Comparison of ENCODE assay signal across 8 cellular contexts in the genomic region with DNA sequence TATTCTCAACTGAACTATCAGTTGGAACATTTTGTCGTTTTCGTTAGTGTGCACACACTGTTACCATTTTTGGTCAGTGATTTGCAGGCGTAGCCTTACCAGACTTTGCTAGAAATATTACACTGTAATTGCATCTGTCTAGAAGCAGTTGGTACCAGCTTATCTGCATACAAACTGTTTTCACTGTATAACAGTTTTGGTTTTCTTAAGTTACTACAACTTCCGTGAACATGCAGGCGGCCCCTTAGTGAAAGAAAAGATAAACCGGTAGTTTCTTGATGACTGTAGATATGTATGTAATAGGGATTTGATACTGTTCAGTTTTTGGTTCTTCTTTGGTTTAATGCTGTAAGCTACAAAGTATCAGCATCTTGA. TPM values are rescaled to one million over a fixed set of nuclear protein-coding genes. Genes with fewer than 3 reads are reported as not detected.
DNase-seq lines count a peak whose midpoint lies in the region; ATAC-seq, FAIRE-seq and TF ChIP-seq lines count a peak whose summit lies in the region.

No MANE protein-coding gene starts in this region.

- peaks cover 11 to 33% (median 27%) of the 10 kb centered on the region in 4 donors for H3K4me1 ChIP-seq in liver (ENCODE audit: control insufficient read depth in 4 of 4, insufficient read depth in 4 of 4, low read length in 3 of 4)
- H3K4me1 ChIP-seq in urinary bladder (ENCODE audit: insufficient read depth) = peaks cover 1% of the 10 kb centered on the region

- FAIRE-seq in H54 (lab: Jason Lieb, UNC) = no peak

- H3K36me3 ChIP-seq in liver (ENCODE audit: control insufficient read depth in 4 of 4, insufficient read depth in 3 of 4, low read depth in 1 of 4, low read length in 3 of 4) (no peaks in the 10 kb centered on the region), urinary bladder (ENCODE audit: insufficient read depth) (no peaks in the 10 kb centered on the region)

- H3K27me3 ChIP-seq in liver (ENCODE audit: control insufficient read depth in 4 of 4, insufficient read depth in 4 of 4, low read length in 3 of 4) = no peaks in the 10 kb centered on the region

- no peak for TF ChIP-seq CTCF in liver (IDR thresholded peaks at IDR 0.05; ENCODE audit: low read depth, low read length, missing input control)

- no peak for TF ChIP-seq POLR2A in H54 (IDR thresholded peaks at IDR 0.05; ENCODE audit: low read depth, low read length)

- H3K4me3 ChIP-seq in liver (ENCODE audit: low read depth in 1 of 3, low read length in 3 of 3) (peak overlapping the region; percentile 77 to 94 (median 86)), urinary bladder (ENCODE audit: low read depth, low read length) (peak overlapping the region; percentile 94)

- H3K9ac ChIP-seq in liver (ENCODE audit: low read depth in 1 of 2, low read length in 2 of 2) = peak overlapping the region; percentile 3 to 67

- H3K27ac ChIP-seq in liver (ENCODE audit: low read depth in 1 of 2, low read length in 2 of 2) (no peak overlapping the region), urinary bladder (ENCODE audit: low read depth) (peak overlapping the region; percentile 40)

- peak; percentile 41 for ATAC-seq in HG02885 (IDR thresholded peaks at IDR 0.05; ENCODE audit: poor library complexity, unreplicated experiment)
- ATAC-seq in HG03342 (IDR thresholded peaks at IDR 0.05; ENCODE audit: unreplicated experiment) = no peak

- H3K9me3 ChIP-seq in liver (ENCODE audit: control insufficient read depth in 4 of 4, low read length in 3 of 4) = no peaks in the 10 kb centered on the region

- DNase-seq in EH (ENCODE audit: low read depth) (peak; percentile 34), amniotic epithelial cell (ENCODE audit: low read depth) (peak; percentile 31), H54 (ENCODE audit: insufficient read length, low spot score) (no peak), hepatic stellate cell (ENCODE audit: low spot score) (no peak)

- WGBS in liver = 38% methylated on average over 6 of the region's 6 CpGs
- 7% methylated on average over 6 of the region's 6 CpGs for WGBS in urinary bladder

- no peak for TF ChIP-seq RAD21 in liver (IDR thresholded peaks at IDR 0.05)

TF ChIP-seq in liver, 16 proteins besides CTCF, POLR2A, EP300 and RAD21:
- TF ChIP-seq, protein P1, sequence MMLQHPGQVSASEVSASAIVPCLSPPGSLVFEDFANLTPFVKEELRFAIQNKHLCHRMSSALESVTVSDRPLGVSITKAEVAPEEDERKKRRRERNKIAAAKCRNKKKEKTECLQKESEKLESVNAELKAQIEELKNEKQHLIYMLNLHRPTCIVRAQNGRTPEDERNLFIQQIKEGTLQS (IDR thresholded peaks at IDR 0.05) = no peak
- TF ChIP-seq NR2F2 (IDR thresholded peaks at IDR 0.05) (no peak), TAF1 (conservative IDR thresholded peaks at IDR 0.05) (no peak)

RNA-seq across cellular contexts. Expression of a gene that starts 1.3 kb away (rescaled TPM):
- total RNA-seq in liver = 10 to 100 TPM; 39.9 to 82.7 TPM
- 100 to 1,000 TPM; 133 to 137 TPM for polyA plus RNA-seq in liver
- 589 TPM for total RNA-seq in urinary bladder
- 2,115 TPM for polyA plus RNA-seq in urinary bladder

RNA-seq across cellular contexts. Expression of a gene that starts 40.0 kb away (rescaled TPM):
- total RNA-seq in liver (under 1 TPM; 0.17 to 0.28 TPM), urinary bladder (3.3 TPM)
- polyA plus RNA-seq in liver (under 1 TPM; 0.14 to 0.25 TPM), urinary bladder (2.0 TPM)

Comparison
In these comparisons a context has a peak if more than half of its experiments do, and no peak if none do; other contexts are left out.
1. DNase-seq: peak in EH (single experiment) and amniotic epithelial cell (single experiment); none in H54 (single experiment) and hepatic stellate cell (single experiment).